In the genomic region with DNA sequence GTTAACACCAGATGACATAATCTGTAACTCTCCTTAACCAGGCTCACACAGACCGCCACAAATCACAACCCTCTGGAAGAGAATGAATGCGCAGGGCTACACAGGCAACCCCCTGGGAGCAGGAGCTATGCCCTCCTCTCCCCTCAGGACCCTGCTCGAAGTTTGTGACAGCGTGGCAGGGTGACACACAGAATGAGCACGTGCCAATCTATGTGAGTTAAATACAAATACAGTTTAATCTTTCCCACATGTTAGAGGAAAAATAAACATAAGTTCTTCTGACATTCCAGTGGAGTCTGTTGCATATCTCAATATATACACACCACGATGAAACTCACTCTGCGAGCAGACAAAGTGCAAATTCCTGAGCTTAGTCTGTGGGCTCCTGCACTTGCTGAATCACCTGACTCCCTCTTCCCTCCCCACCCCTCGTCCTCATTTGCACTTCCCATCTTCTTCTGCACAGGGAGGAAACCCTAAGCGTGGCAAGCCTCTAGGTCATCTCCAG, we compare ENCODE assay signal across 10 cellular contexts. TPM values are rescaled to one million over a fixed set of nuclear protein-coding genes. Genes with fewer than 3 reads are reported as not detected.
DNase-seq lines count a peak whose midpoint lies in the region; ATAC-seq and TF ChIP-seq lines count a peak whose summit lies in the region.
"Had no signal": no experiment of that assay in that cellular context is flagged by ENCODE, and none has a peak within 500 bp of the region (broad histone marks: within the 10 kb centered on the region; RNA-seq: fewer than 3 reads in every experiment).

No MANE protein-coding gene starts in this region.

- TF ChIP-seq CTCF in GM23338 (conservative IDR thresholded peaks at IDR 0.05; ENCODE audit: low read depth in 2 of 2) (no peak), retinal pigment epithelial cell (conservative IDR thresholded peaks at IDR 0.05; ENCODE audit: low read depth, low read length) (no peak), A673 (conservative IDR thresholded peaks at IDR 0.05; ENCODE audit: low read depth, low read length) (no peak), OCI-LY7 (conservative IDR thresholded peaks at IDR 0.05; ENCODE audit: low read length) (no peak)

- H3K4me3 Mint-ChIP-seq in GM23338, result no peak overlapping the region
- H3K4me3 Mint-ChIP-seq: activated B cell treated with CpG ODN at 0.5 μM for 24 hours had no signal

- H3K9me2 ChIP-seq in GM23338 (ENCODE audit: insufficient read depth) (no peaks in the 10 kb centered on the region), OCI-LY7 (ENCODE audit: insufficient read depth, low read length) (no peaks in the 10 kb centered on the region)

- H3K4me1 Mint-ChIP-seq in GM23338, result peaks cover 17% of the 10 kb centered on the region; the same call in 2 of the 3 replicates

- POLR2A ChIA-PET in A673 (lab: Charles Lee; ENCODE audit: low non-redundant PET), result interaction anchor here (0.5 kb wide), 1 partner anchor 452 kb away, joined by 6 read pairs; no protein-coding TSS in a partner anchor
- POLR2A ChIA-PET in OCI-LY7 (lab: Charles Lee), result interaction anchor here (0.7 to 1.1 kb wide), 2 partner anchors 20 to 414 kb away, joined by 3 to 5 read pairs; no protein-coding TSS in a partner anchor

- H3K9me3 ChIP-seq in A673 (ENCODE audit: low read depth, low read length, poor library complexity, severe bottlenecking) (no peaks in the 10 kb centered on the region), OCI-LY7 (ENCODE audit: low read length) (no peaks in the 10 kb centered on the region)

- BruUV-seq in A673 (replicated peaks; lab: Mats Ljungman, UMichigan) (no TSS peak), OCI-LY7 (replicated peaks; lab: Mats Ljungman, UMichigan) (no TSS peak)

- H3K36me3 ChIP-seq in GM23338 (ENCODE audit: insufficient read depth), result peaks cover 5% of the 10 kb centered on the region; the same call in 1 of the 2 replicates
- H3K36me3 ChIP-seq in A673 (ENCODE audit: insufficient read depth, low read length, poor library complexity, severe bottlenecking), result no peaks in the 10 kb centered on the region
- H3K36me3 ChIP-seq in OCI-LY7 (ENCODE audit: insufficient read depth, low read length), result peaks cover 42% of the 10 kb centered on the region

- H3K4me3 ChIP-seq in GM23338 (no peak overlapping the region), retinal pigment epithelial cell (ENCODE audit: low read length) (no peak overlapping the region), A673 (ENCODE audit: low read depth, low read length, poor library complexity, severe bottlenecking) (no peak overlapping the region), OCI-LY7 (ENCODE audit: low read depth, low read length, poor library complexity, severe bottlenecking) (no peak overlapping the region)

- H3K79me2 ChIP-seq in GM23338 (replicated peaks; ENCODE audit: insufficient read depth) (peaks cover 93% of the 10 kb centered on the region), OCI-LY7 (ENCODE audit: insufficient read depth, low read depth, low read length) (peaks cover 57% of the 10 kb centered on the region)

- peak; percentile 40 for ATAC-seq in GM23338
- ATAC-seq in SK-N-SH treated with all-trans-retinoic acid at 6 μM for 48 hours, result peak; percentile 90
- no peak for ATAC-seq in activated naive CD4-positive, alpha-beta T cell treated with anti-CD3 and anti-CD28 coated beads, Interleukin-2, amount 50 U/mL, for 72 hours

- H3F3A ChIP-seq in GM23338 (replicated peaks; ENCODE audit: low read depth), result no peaks in the 10 kb centered on the region

- H3K27me3 Mint-ChIP-seq in GM23338 (ENCODE audit: insufficient read depth, low read depth, poor library complexity), result peaks cover 2% of the 10 kb centered on the region
- H3K27me3 Mint-ChIP-seq: activated B cell treated with CpG ODN at 0.5 μM for 24 hours had no signal

- H3K27ac ChIP-seq in GM23338 (ENCODE audit: low read depth), result no peak overlapping the region
- no peak overlapping the region for H3K27ac ChIP-seq in A673 (ENCODE audit: low read depth, low read length, poor library complexity, severe bottlenecking)
- H3K27ac ChIP-seq in OCI-LY7 (ENCODE audit: low read depth, low read length, poor library complexity, severe bottlenecking), result no peak overlapping the region

- H3K9me3 Mint-ChIP-seq in GM23338, result no peaks in the 10 kb centered on the region
- no peaks in the 10 kb centered on the region for H3K9me3 Mint-ChIP-seq in activated naive CD4-positive, alpha-beta T cell treated with anti-CD3 and anti-CD28 coated beads, Interleukin-2, amount 50 U/mL, for 72 hours
- H3K9me3 Mint-ChIP-seq: activated B cell treated with CpG ODN at 0.5 μM for 24 hours had no signal

- intact Hi-C loops in A673 (cut with micrococcal nuclease; ENCODE audit: unreplicated experiment), result no loop called here
- intact Hi-C loops in OCI-LY7 (cut with micrococcal nuclease; ENCODE audit: unreplicated experiment), result no loop called here

- H3K4me2 ChIP-seq in GM23338 (no peak overlapping the region), OCI-LY7 (ENCODE audit: low read length) (no peak overlapping the region)

- no peak overlapping the region for H3K27ac Mint-ChIP-seq in GM23338
- no peak overlapping the region for H3K27ac Mint-ChIP-seq in activated naive CD4-positive, alpha-beta T cell treated with anti-CD3 and anti-CD28 coated beads, Interleukin-2, amount 50 U/mL, for 72 hours
- H3K27ac Mint-ChIP-seq: activated B cell treated with CpG ODN at 0.5 μM for 24 hours had no signal

- H4K20me1 ChIP-seq in GM23338 (replicated peaks; ENCODE audit: insufficient read depth) (peaks cover 9% of the 10 kb centered on the region; the same call in 1 of the 2 replicates), OCI-LY7 (ENCODE audit: insufficient read depth, low read length) (0 out of 2 replicates have a peak, but pooled peaks cover 5% of the 10 kb centered on the region)

- peaks cover 53% of the 10 kb centered on the region for H3K36me3 Mint-ChIP-seq in GM23338 (ENCODE audit: low read depth)
- peaks cover 0 to 5% of the 10 kb centered on the region in 2 donors for H3K36me3 Mint-ChIP-seq in activated naive CD4-positive, alpha-beta T cell treated with anti-CD3 and anti-CD28 coated beads, Interleukin-2, amount 50 U/mL, for 72 hours

- CTCF ChIA-PET in A673 (lab: Charles Lee), result no interaction called here
- CTCF ChIA-PET in OCI-LY7 (lab: Charles Lee; ENCODE audit: unreplicated experiment), result interaction anchor here (0.8 kb wide), 1 partner anchor 10 kb away, joined by 3 read pairs; no protein-coding TSS in a partner anchor

- H2AFZ ChIP-seq in GM23338 (no peak overlapping the region), OCI-LY7 (ENCODE audit: low read length) (no peak overlapping the region)

- no peak for DNase-seq in GM23338 (ENCODE audit: low spot score)
- peak; percentile 94 for DNase-seq in fibroblast of peridontal ligament (ENCODE audit: extremely low read depth)
- DNase-seq in retinal pigment epithelial cell (ENCODE audit: low read depth), result peak; percentile 74
- DNase-seq in NCI-H1417 treated with DMSO at 0.1 percent for 48 hours (lab: John Stamatoyannopoulos, UW), result no peak
- no peak for DNase-seq in A673 (ENCODE audit: low spot score)
- no peak for DNase-seq in activated naive CD4-positive, alpha-beta T cell treated with anti-CD3 and anti-CD28 coated beads, Interleukin-2, amount 50 U/mL, for 72 hours (ENCODE audit: low spot score in 2 of 2)
- DNase-seq in OCI-LY7 (ENCODE audit: low spot score), result no peak
- DNase-seq: activated B cell treated with CpG ODN at 0.5 μM for 24 hours, DMS79 treated with DMSO at 0.1 percent for 48 hours had no signal

- H3K4me1 ChIP-seq in GM23338 (ENCODE audit: insufficient read depth), result peaks cover 15% of the 10 kb centered on the region
- peaks cover 11% of the 10 kb centered on the region for H3K4me1 ChIP-seq in A673 (ENCODE audit: insufficient read depth, low read length, poor library complexity, severe bottlenecking)
- peaks cover 5% of the 10 kb centered on the region for H3K4me1 ChIP-seq in OCI-LY7 (ENCODE audit: insufficient read depth, low read length, poor library complexity, severe bottlenecking)

- H3K27me3 ChIP-seq in GM23338 (ENCODE audit: insufficient read depth) (no peaks in the 10 kb centered on the region), A673 (replicated peaks; ENCODE audit: insufficient read depth, low read depth, low read length, poor library complexity) (no peaks in the 10 kb centered on the region)

TF ChIP-seq in GM23338, 12 proteins besides CTCF, POLR2A, EP300 and RAD21 (continues in another document):
- TF ChIP-seq EZH2phosphoT487 (IDR thresholded peaks at IDR 0.05; ENCODE audit: unreplicated experiment) (no peak), STAT1 (IDR thresholded peaks at IDR 0.05; ENCODE audit: unreplicated experiment) (no peak), EZH2 (IDR thresholded peaks at IDR 0.05; ENCODE audit: low read depth, unreplicated experiment) (no peak), JUNB (IDR thresholded peaks at IDR 0.05; ENCODE audit: unreplicated experiment) (no peak)

TF ChIP-seq in SK-N-SH treated with all-trans-retinoic acid at 6 μM for 48 hours, 23 proteins besides CTCF, POLR2A, EP300 and RAD21:
- peak; percentile 18; the same call in 1 of the 2 replicates for TF ChIP-seq ISL1 (CRISPR knock-in tag; IDR thresholded peaks at IDR 0.05)
- no peak for TF ChIP-seq TCF4 (CRISPR knock-in tag; IDR thresholded peaks at IDR 0.05; ENCODE audit: borderline replicate concordance)
TF ChIP-seq in SK-N-SH treated with all-trans-retinoic acid at 6 μM for 48 hours: peak in this region for 1.

RNA-seq across cellular contexts. Expression of a gene that starts 37.6 kb away (rescaled TPM):
- total RNA-seq in GM23338 (2014; rRNA removed; shearing (Covaris generic)), result 176 and 181 TPM in 2 replicates
- 47.3 and 53.6 TPM in 2 replicates for polyA plus RNA-seq in GM23338 (2016; fragmentation: Nextera tagmentation; extraction: Ambion mirVana)
- total RNA-seq in A673 (2021) (185 and 195 TPM in 2 replicates), OCI-LY7 (2022) (194 and 207 TPM in 2 replicates)
- 10 to 100 TPM in 1 of 2 donors, 1 to 10 TPM in 1; 6.3 to 42.8 TPM for total RNA-seq in activated naive CD4-positive, alpha-beta T cell treated with anti-CD3 and anti-CD28 coated beads, Interleukin-2, amount 50 U/mL, for 72 hours
- total RNA-seq in OCI-LY7 (2014; rRNA removed; shearing (Covaris generic)), result 116 and 121 TPM in 2 replicates

Comparison
In these comparisons a context has a peak if more than half of its experiments do, and no peak if none do; other contexts are left out.
1. ATAC-seq: peak in GM23338 (single experiment) and SK-N-SH treated with all-trans-retinoic acid at 6 μM for 48 hours (single experiment); none in activated naive CD4-positive, alpha-beta T cell treated with anti-CD3 and anti-CD28 coated beads, Interleukin-2, amount 50 U/mL, for 72 hours (0 of 2).
2. DNase-seq: peak in fibroblast of peridontal ligament (single experiment) and retinal pigment epithelial cell (single experiment); none in GM23338 (single experiment), NCI-H1417 treated with DMSO at 0.1 percent for 48 hours (single experiment), A673 (single experiment), activated naive CD4-positive, alpha-beta T cell treated with anti-CD3 and anti-CD28 coated beads, Interleukin-2, amount 50 U/mL, for 72 hours (0 of 2) and OCI-LY7 (single experiment).